Comparison of ENCODE assay signal across 1 cellular context in genomic region chr16:88289001-88289400, GRCh38.
TF ChIP-seq lines count a peak whose summit lies in the region.

No MANE protein-coding gene starts in this region.

TF ChIP-seq in HEK293, 187 proteins besides CTCF, POLR2A, EP300 and RAD21 (continued from another document):
- peak; percentile 93 for TF ChIP-seq ZNF148 (tag by site-specific recombination; IDR thresholded peaks at IDR 0.05; ENCODE audit: borderline replicate concordance)
- no peak for TF ChIP-seq WT1 (tag by site-specific recombination; IDR thresholded peaks at IDR 0.05)
- TF ChIP-seq ZSCAN16 (tag by site-specific recombination; IDR thresholded peaks at IDR 0.05), result no peak
- 0 out of 2 replicates have a peak, but pooled peaks have one; percentile 27 for TF ChIP-seq ZNF544 (tag by site-specific recombination; IDR thresholded peaks at IDR 0.05)
- no peak for TF ChIP-seq REST (tag by site-specific recombination; IDR thresholded peaks at IDR 0.05)
- TF ChIP-seq ZNF221 (tag by site-specific recombination; IDR thresholded peaks at IDR 0.05; ENCODE audit: borderline replicate concordance), result no peak
- 0 out of 2 replicates have a peak, but pooled peaks have one; percentile 16 for TF ChIP-seq ZNF518A (tag by site-specific recombination; conservative IDR thresholded peaks at IDR 0.05; ENCODE audit: low read depth)
- no peak for TF ChIP-seq OVOL3 (tag by site-specific recombination; IDR thresholded peaks at IDR 0.05)
- TF ChIP-seq ZXDB (tag by site-specific recombination; IDR thresholded peaks at IDR 0.05), result no peak
- TF ChIP-seq HOXC10 (CRISPR knock-in tag; IDR thresholded peaks at IDR 0.05), result no peak
- no peak for TF ChIP-seq AEBP2 (tag by site-specific recombination; IDR thresholded peaks at IDR 0.05; ENCODE audit: borderline replicate concordance)
- TF ChIP-seq ZNF473 (tag by site-specific recombination; IDR thresholded peaks at IDR 0.05), result no peak
- peak; percentile 80; the same call in 1 of the 2 replicates for TF ChIP-seq ZNF658 (tag by site-specific recombination; IDR thresholded peaks at IDR 0.05)
- no peak for TF ChIP-seq HOXA7 (CRISPR knock-in tag; IDR thresholded peaks at IDR 0.05; ENCODE audit: borderline replicate concordance)
- no peak for TF ChIP-seq ZNF157 (tag by site-specific recombination; IDR thresholded peaks at IDR 0.05)
- no peak for TF ChIP-seq ZNF623 (tag by site-specific recombination; IDR thresholded peaks at IDR 0.05)
- no peak for TF ChIP-seq ZBTB8A (tag by site-specific recombination; IDR thresholded peaks at IDR 0.05)
- TF ChIP-seq ZNF404 (tag by site-specific recombination; IDR thresholded peaks at IDR 0.05), result no peak
- TF ChIP-seq PRDM10 (tag by site-specific recombination; IDR thresholded peaks at IDR 0.05), result no peak
- no peak; the same call in 1 of the 2 replicates for TF ChIP-seq ZNF747 (tag by site-specific recombination; IDR thresholded peaks at IDR 0.05)
- no peak for TF ChIP-seq ZNF302 (tag by site-specific recombination; IDR thresholded peaks at IDR 0.05; ENCODE audit: low read depth)
- TF ChIP-seq ZNF585B (tag by site-specific recombination; IDR thresholded peaks at IDR 0.05), result no peak
